ENCODE assay signal across 32 cellular contexts in genomic region chr3:148518520-148518919, GRCh38.
"Had no signal": no experiment of that assay in that cellular context is flagged by ENCODE, and none has a peak within 500 bp of the region (broad histone marks: within the 10 kb centered on the region; RNA-seq: fewer than 3 reads in every experiment).

No MANE protein-coding gene starts in this region.

- H3K27ac ChIP-seq: ovary, parathyroid adenoma, psoas muscle, skin epidermis, spleen, stomach, thoracic aorta, thyroid gland, tibial nerve, upper lobe of left lung, vagina had no signal

- H3K79me2 ChIP-seq: parathyroid adenoma had no signal

- ATAC-seq: naive thymus-derived CD8-positive, alpha-beta T cell; natural killer cell treated with Interleukin-12 subunit alpha and Interleukin-12 subunit beta and Interleukin-15 and Interleukin-18, amount 100 ng/mL, for 72 hours; psoas muscle; right cardiac atrium; sciatic nerve had no signal

- H3K36me3 Mint-ChIP-seq: naive B cell; naive thymus-derived CD8-positive, alpha-beta T cell; stimulated activated naive B cell treated with anti-CD40 and anti-IgM and Interleukin-4, amounts not matched to agents 10 μg/mL and 1 μg/mL and 100 μg/mL, for 72 hours had no signal

- H3K9ac ChIP-seq: parathyroid adenoma had no signal

- H3K4me3 Mint-ChIP-seq: naive B cell; naive thymus-derived CD8-positive, alpha-beta T cell; natural killer cell treated with Interleukin-12 subunit alpha and Interleukin-12 subunit beta and Interleukin-15 and Interleukin-18, amount 100 ng/mL, for 72 hours; nephron progenitor cell; neural crest cell; stimulated activated naive B cell treated with anti-CD40 and anti-IgM and Interleukin-4, amounts not matched to agents 10 μg/mL and 1 μg/mL and 100 μg/mL, for 72 hours; stimulated activated naive CD8-positive, alpha-beta T cell treated with anti-CD3 and anti-CD28 coated beads, Interleukin-15, Interleukin-2, amounts not matched to agents 100 ng/mL and 50 ng/mL, for 24 hours had no signal

- H2AFZ ChIP-seq: parathyroid adenoma had no signal

- H3K9me3 ChIP-seq: ovary, psoas muscle, spleen, stomach, thoracic aorta, thyroid gland, tibial nerve, upper lobe of left lung, vagina had no signal

- H3K4me2 ChIP-seq: smooth muscle cell had no signal

- H3K9me3 Mint-ChIP-seq: nephron progenitor cell had no signal

- H3K4me3 ChIP-seq: ovary, psoas muscle, skin epidermis, smooth muscle cell, spleen, stomach, thoracic aorta, thyroid gland, tibial nerve, upper lobe of left lung, vagina had no signal

- H3K27me3 ChIP-seq: spleen, stomach, thyroid gland, tibial nerve, upper lobe of left lung, vagina had no signal

- FAIRE-seq: urothelium cell line had no signal

- H3K4me1 ChIP-seq: parathyroid adenoma, psoas muscle, spleen, stomach, thyroid gland, tibial nerve, upper lobe of left lung, vagina had no signal

- H3K36me3 ChIP-seq: ovary, spleen, stomach, thoracic aorta, thyroid gland, tibial nerve, upper lobe of left lung, vagina had no signal

- DNase-seq: naive B cell; naive thymus-derived CD8-positive, alpha-beta T cell; nephron progenitor cell; occipital lobe; ovary; posterior cingulate gyrus; psoas muscle; right cardiac atrium; stimulated activated CD4-positive, alpha-beta T cell treated with anti-CD3 and anti-CD28 coated beads, Interleukin-12 subunit alpha, Interleukin-12 subunit beta, amount 100 ng/mL, for 4 hours; stimulated activated CD4-positive, alpha-beta T cell treated with anti-CD3 and anti-CD28 coated beads, Interleukin-1b, Interleukin-23, amount 100 ng/mL, for 48 hours; stimulated activated CD4-positive, alpha-beta T cell treated with anti-CD3 and anti-CD28 coated beads, Interleukin-4, amount 100 ng/mL, for 1 hour; stimulated activated CD4-positive, alpha-beta T cell treated with anti-CD3 and anti-CD28 coated beads, Interleukin-4, amount 100 ng/mL, for 4 hours; stimulated activated CD8-positive, alpha-beta memory T cell treated with anti-CD3 and anti-CD28 coated beads, Interleukin-4, amount 100 ng/mL, for 48 hours; stimulated activated naive B cell treated with anti-CD40 and anti-IgM and Interleukin-4, amounts not matched to agents 10 μg/mL and 1 μg/mL and 100 μg/mL, for 72 hours; stimulated activated naive CD4-positive, alpha-beta T cell treated with Interleukin-2 at 50 U/mL for 16 hours; stomach; thyroid gland; trophoblast cell; upper lobe of left lung had no signal

- H3K4me1 Mint-ChIP-seq: naive B cell; naive thymus-derived CD8-positive, alpha-beta T cell; nephron progenitor cell; neural crest cell; stimulated activated naive B cell treated with anti-CD40 and anti-IgM and Interleukin-4, amounts not matched to agents 10 μg/mL and 1 μg/mL and 100 μg/mL, for 72 hours had no signal

- H3K27ac Mint-ChIP-seq: naive B cell; naive thymus-derived CD8-positive, alpha-beta T cell; natural killer cell treated with Interleukin-12 subunit alpha and Interleukin-12 subunit beta and Interleukin-15 and Interleukin-18, amount 100 ng/mL, for 72 hours; nephron progenitor cell; progenitor cell of endocrine pancreas; stimulated activated naive B cell treated with anti-CD40 and anti-IgM and Interleukin-4, amounts not matched to agents 10 μg/mL and 1 μg/mL and 100 μg/mL, for 72 hours; stimulated activated naive CD8-positive, alpha-beta T cell treated with anti-CD3 and anti-CD28 coated beads, Interleukin-15, Interleukin-2, amounts not matched to agents 100 ng/mL and 50 ng/mL, for 24 hours had no signal
